20 cellular contexts compared by ENCODE assay signal in the genomic region with DNA sequence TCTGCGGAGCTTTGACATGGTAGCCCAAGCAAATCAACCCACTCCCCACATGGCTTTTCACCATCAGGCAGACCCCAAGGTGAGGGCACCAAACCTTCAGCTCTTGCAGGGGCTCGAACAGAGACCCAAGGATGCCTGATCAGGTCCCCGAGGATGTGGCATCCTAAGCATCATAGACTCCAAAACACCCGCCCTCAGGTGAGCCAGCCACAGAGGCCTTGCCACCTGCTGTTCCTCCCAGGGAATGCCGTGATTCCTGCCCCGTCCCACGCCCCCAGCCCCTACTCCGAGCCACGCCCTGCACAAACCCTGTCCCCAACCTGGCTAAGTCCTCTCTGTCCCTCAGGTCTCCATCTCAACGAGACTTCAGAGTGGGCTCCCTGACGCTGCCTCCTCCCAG. TPM values are rescaled to one million over a fixed set of nuclear protein-coding genes. Genes with fewer than 3 reads are reported as not detected.
A peak's percentile ranks its signal among the peaks of the same experiment; 100 is the strongest.
DNase-seq lines count a peak whose midpoint lies in the region; TF ChIP-seq lines count a peak whose summit lies in the region.
"Had no signal": no experiment of that assay in that cellular context is flagged by ENCODE, and none has a peak within 500 bp of the region (broad histone marks: within the 10 kb centered on the region; RNA-seq: fewer than 3 reads in every experiment).

No MANE protein-coding gene starts in this region.

- H3K79me2 ChIP-seq in H9 (ENCODE audit: insufficient read depth, low read length): no peaks in the 10 kb centered on the region

- H2BK20ac ChIP-seq in H9 (ENCODE audit: low read depth, low read length, poor library complexity, severe bottlenecking): no peak overlapping the region

- no peaks in the 10 kb centered on the region for H3K36me3 Mint-ChIP-seq in Calu3 (ENCODE audit: insufficient read depth, unreplicated experiment)
- H3K36me3 Mint-ChIP-seq in H9 (ENCODE audit: insufficient read depth in 1 of 3, low read depth in 3 of 3): no peaks in the 10 kb centered on the region
- H3K36me3 Mint-ChIP-seq: CD4-positive, CD25-positive, alpha-beta regulatory T cell had no signal

- H3K4me1 ChIP-seq in H9 (ENCODE audit: insufficient read depth, low read length) (no peaks in the 10 kb centered on the region), skeletal muscle tissue (ENCODE audit: control insufficient read depth in 3 of 3, insufficient read depth in 3 of 3, low read length in 3 of 3) (peaks cover 10 to 24% (median 18%) of the 10 kb centered on the region in 3 donors)
- H3K4me1 ChIP-seq: lower lobe of right lung had no signal

- no TSS peak for BruUV-seq in Calu3 (replicated peaks; lab: Mats Ljungman, UMichigan)

- H3K4ac ChIP-seq in H9 (ENCODE audit: low read depth, low read length): no peak overlapping the region

- no peak overlapping the region for H4K91ac ChIP-seq in H9 (ENCODE audit: insufficient read length, low read depth, low read length)

- TF ChIP-seq CTCF in Calu3 (IDR thresholded peaks at IDR 0.05; ENCODE audit: unreplicated experiment): no peak
- no peak for TF ChIP-seq CTCF in H9 (conservative IDR thresholded peaks at IDR 0.05)

- no peak overlapping the region for H3K18ac ChIP-seq in H9 (ENCODE audit: insufficient read length, low read depth, low read length)

- no peak overlapping the region for H2AK5ac ChIP-seq in H9 (ENCODE audit: insufficient read length, low read length)

- H2AFZ ChIP-seq in H9 (ENCODE audit: low read length): no peak overlapping the region

- no peaks in the 10 kb centered on the region for H3K23me2 ChIP-seq in H9 (ENCODE audit: insufficient read length, low read depth, low read length, poor library complexity, severe bottlenecking)

- H3K56ac ChIP-seq in H9 (ENCODE audit: insufficient read length, low read depth, low read length): no peak overlapping the region

- DNase-seq in Calu3: peak; percentile 2
- peak; percentile 12 for DNase-seq in H9
- peak in 22 of 42 donors; percentile 1 to 36 (median 5) for DNase-seq in head of caudate nucleus
- DNase-seq in NCI-H146 treated with DMSO at 0.1 percent for 48 hours (lab: John Stamatoyannopoulos, UW; ENCODE audit: unreplicated experiment): no peak
- no peak for DNase-seq in activated gamma-delta T cell treated with Interleukin-2 at 50 U/mL for 16 hours
- no peak for DNase-seq in GM19238 (ENCODE audit: insufficient read length, low spot score)
- DNase-seq: activated CD4-positive, alpha-beta T cell treated with anti-CD3 and anti-CD28 coated beads, Interleukin-2, amount 10 ng/mL, durations not matched to agents 7 days and 5 days; activated naive CD4-positive, alpha-beta T cell; brain microvascular endothelial cell; CD4-positive, CD25-positive, alpha-beta regulatory T cell; HCEC 1CT; lower lobe of right lung; MV-4-11; NCI-H774; SK-N-SH; T-helper 2 cell had no signal

- no peak overlapping the region for H4K5ac ChIP-seq in H9 (ENCODE audit: insufficient read length, low read depth, low read length)

- H3K4me3 ChIP-seq in skeletal muscle tissue (ENCODE audit: low read length in 3 of 3): no peak overlapping the region
- H3K4me3 ChIP-seq: lower lobe of right lung, mucosa of descending colon, smooth muscle cell had no signal

- peaks cover 3% of the 10 kb centered on the region for H3K9me3 Mint-ChIP-seq in Calu3 (ENCODE audit: low read depth, unreplicated experiment)
- H3K9me3 Mint-ChIP-seq in H9: no peaks in the 10 kb centered on the region
- H3K9me3 Mint-ChIP-seq: activated CD4-positive, alpha-beta T cell treated with anti-CD3 and anti-CD28 coated beads, Interleukin-2, amount 10 ng/mL, durations not matched to agents 7 days and 5 days; neural crest cell had no signal

- H3K27ac ChIP-seq in H9 (ENCODE audit: insufficient read length, low read depth, low read length) (no peak overlapping the region), skeletal muscle tissue (ENCODE audit: low read depth, low read length) (peak overlapping the region; percentile 76)
- H3K27ac ChIP-seq: brain microvascular endothelial cell, lower lobe of right lung had no signal

- H4K20me1 ChIP-seq in H9 (ENCODE audit: control insufficient read depth, insufficient read depth, insufficient read length): no peaks in the 10 kb centered on the region

- H2BK5ac ChIP-seq in H9 (ENCODE audit: insufficient read length, low read length): no peak overlapping the region

- H3K14ac ChIP-seq in H9 (ENCODE audit: insufficient read depth, low read length): no peak overlapping the region; the same call in 1 of the 2 replicates

- no peak overlapping the region for H3K4me3 Mint-ChIP-seq in Calu3 (ENCODE audit: low read depth, unreplicated experiment)
- H3K4me3 Mint-ChIP-seq in H9: no peak overlapping the region
- H3K4me3 Mint-ChIP-seq: activated CD4-positive, alpha-beta T cell treated with anti-CD3 and anti-CD28 coated beads, Interleukin-2, amount 10 ng/mL, durations not matched to agents 7 days and 5 days; CD4-positive, CD25-positive, alpha-beta regulatory T cell; neural crest cell had no signal

- no peak overlapping the region for H3T11ph ChIP-seq in H9 (ENCODE audit: low read length)

- CTCF ChIA-PET in Calu3 (lab: Charles Lee): no interaction called here

- no peaks in the 10 kb centered on the region for H3K9me3 ChIP-seq in H9 (ENCODE audit: control insufficient read depth, low read depth, low read length)
- H3K9me3 ChIP-seq in skeletal muscle tissue (ENCODE audit: control insufficient read depth in 3 of 3, low read length in 3 of 3): no peaks in the 10 kb centered on the region
- H3K9me3 ChIP-seq: lower lobe of right lung, mucosa of descending colon, SK-N-SH had no signal

- no peak overlapping the region for H2BK120ac ChIP-seq in H9 (ENCODE audit: low read depth, low read length, poor library complexity, severe bottlenecking)

- no peak overlapping the region for H3K4me2 ChIP-seq in H9 (ENCODE audit: insufficient read depth, insufficient read length, low read length)
- H3K4me2 ChIP-seq: SK-N-SH, smooth muscle cell had no signal

- H3K23ac ChIP-seq in H9 (ENCODE audit: insufficient read length, low read depth, low read length): no peak overlapping the region

- H4K8ac ChIP-seq in H9 (replicated peaks; ENCODE audit: insufficient read length, low read depth, low read length): no peak overlapping the region

- H3K27me3 Mint-ChIP-seq in Calu3 (ENCODE audit: unreplicated experiment): peaks cover 17% of the 10 kb centered on the region
- peaks cover 12% of the 10 kb centered on the region for H3K27me3 Mint-ChIP-seq in H9 (ENCODE audit: low read depth)
- H3K27me3 Mint-ChIP-seq: activated CD4-positive, alpha-beta T cell treated with anti-CD3 and anti-CD28 coated beads, Interleukin-2, amount 10 ng/mL, durations not matched to agents 7 days and 5 days had no signal

- no peak overlapping the region for H2BK12ac ChIP-seq in H9 (ENCODE audit: insufficient read length, low read depth, low read length)

- H3K79me1 ChIP-seq in H9 (ENCODE audit: insufficient read depth, low read depth, low read length, poor library complexity, severe bottlenecking): no peaks in the 10 kb centered on the region

- H3K36me3 ChIP-seq in skeletal muscle tissue (ENCODE audit: control insufficient read depth in 3 of 3, insufficient read depth in 3 of 3, low read length in 3 of 3): peaks cover 0 to 12% (median 5%) of the 10 kb centered on the region in 3 donors
- H3K36me3 ChIP-seq: brain microvascular endothelial cell, lower lobe of right lung had no signal

- no CpG with 5 or more reads among the region's 11 CpGs for WGBS in H9 (ENCODE audit: extremely low coverage, insufficient read length, low lambda C conversion rate)

- H2BK15ac ChIP-seq in H9 (ENCODE audit: low read depth, low read length): no peak overlapping the region

- no peaks in the 10 kb centered on the region for H3K27me3 ChIP-seq in H9 (ENCODE audit: insufficient read depth, low read length)
- H3K27me3 ChIP-seq in skeletal muscle tissue (ENCODE audit: control insufficient read depth in 3 of 3, insufficient read depth in 3 of 3, low read length in 3 of 3): no peaks in the 10 kb centered on the region
- H3K27me3 ChIP-seq: brain microvascular endothelial cell had no signal

- intact Hi-C loops in Calu3 (cut with micrococcal nuclease; ENCODE audit: unreplicated experiment) (no loop called here), head of caudate nucleus (cut with DNase I) (no loop called here)

- H3K4me1 Mint-ChIP-seq in Calu3 (ENCODE audit: low read depth, unreplicated experiment) (peaks cover 8% of the 10 kb centered on the region), H9 (peaks cover 3 to 13% of the 10 kb centered on the region in 2 experiments)
- H3K4me1 Mint-ChIP-seq: activated CD4-positive, alpha-beta T cell treated with anti-CD3 and anti-CD28 coated beads, Interleukin-2, amount 10 ng/mL, durations not matched to agents 7 days and 5 days; CD4-positive, CD25-positive, alpha-beta regulatory T cell; neural crest cell had no signal

- H3K27ac Mint-ChIP-seq in Calu3 (ENCODE audit: unreplicated experiment) (no peak overlapping the region), H9 (no peak overlapping the region; a peak in 1 of 7 replicates)
- H3K27ac Mint-ChIP-seq: activated CD4-positive, alpha-beta T cell treated with anti-CD3 and anti-CD28 coated beads, Interleukin-2, amount 10 ng/mL, durations not matched to agents 7 days and 5 days; CD4-positive, CD25-positive, alpha-beta regulatory T cell had no signal

- H3K9ac ChIP-seq in H9 (ENCODE audit: extremely low read depth, insufficient read length, low read length) (no peak overlapping the region), skeletal muscle tissue (ENCODE audit: low read depth in 1 of 3, low read length in 3 of 3) (peak overlapping the region in 1 of 3 donors; percentile 17)
- H3K9ac ChIP-seq: SK-N-SH had no signal

RNA-seq across cellular contexts. Expression of a gene that starts 34.7 kb away (rescaled TPM):
- 69.6 and 101 TPM in 2 replicates for total RNA-seq in Calu3 (2022)
- total RNA-seq in H9 (2021): 35.5 and 37.3 TPM in 2 replicates
- total RNA-seq in skeletal muscle tissue: 31.3 TPM

Comparison
In these comparisons a context has a peak if more than half of its experiments do, and no peak if none do; other contexts are left out.
1. DNase-seq: peak in Calu3 (single experiment), H9 (single experiment) and head of caudate nucleus (22 of 42); none in NCI-H146 treated with DMSO at 0.1 percent for 48 hours (single experiment), activated gamma-delta T cell treated with Interleukin-2 at 50 U/mL for 16 hours (single experiment) and GM19238 (single experiment).